ENCODE assay signal across 1 cellular context in the genomic region with DNA sequence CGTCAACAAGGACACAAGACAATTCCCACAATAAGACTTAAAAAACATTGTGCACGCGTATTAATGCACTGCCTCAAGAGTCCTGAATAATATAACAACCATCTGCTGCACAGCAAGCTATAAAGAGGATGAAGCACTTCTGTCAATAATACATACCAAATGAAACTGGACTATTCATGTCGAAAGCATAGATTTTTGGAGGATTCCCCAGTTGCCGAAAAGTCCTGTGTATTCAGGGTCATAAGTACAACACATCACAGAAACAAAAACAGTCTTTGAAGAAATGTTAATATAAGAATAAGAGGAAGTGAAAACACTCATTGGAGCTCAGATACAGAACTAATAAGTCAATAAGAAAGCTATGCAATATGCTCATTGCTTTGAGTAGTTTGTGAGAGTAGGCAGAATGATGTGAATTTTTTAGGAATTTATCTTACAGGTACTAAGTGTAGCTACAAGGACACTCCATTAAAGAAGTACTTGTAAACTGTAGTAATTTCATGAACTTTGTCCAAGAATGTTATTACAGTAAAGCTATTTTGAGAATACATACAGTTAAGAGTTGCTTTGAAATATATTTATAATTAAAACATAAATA.
TF ChIP-seq lines count a peak whose summit lies in the region.

No MANE protein-coding gene starts in this region.

TF ChIP-seq in GM12878, 131 proteins besides CTCF, POLR2A, EP300 and RAD21 (continued from another document and continues in another):
- TF ChIP-seq, protein P1, sequence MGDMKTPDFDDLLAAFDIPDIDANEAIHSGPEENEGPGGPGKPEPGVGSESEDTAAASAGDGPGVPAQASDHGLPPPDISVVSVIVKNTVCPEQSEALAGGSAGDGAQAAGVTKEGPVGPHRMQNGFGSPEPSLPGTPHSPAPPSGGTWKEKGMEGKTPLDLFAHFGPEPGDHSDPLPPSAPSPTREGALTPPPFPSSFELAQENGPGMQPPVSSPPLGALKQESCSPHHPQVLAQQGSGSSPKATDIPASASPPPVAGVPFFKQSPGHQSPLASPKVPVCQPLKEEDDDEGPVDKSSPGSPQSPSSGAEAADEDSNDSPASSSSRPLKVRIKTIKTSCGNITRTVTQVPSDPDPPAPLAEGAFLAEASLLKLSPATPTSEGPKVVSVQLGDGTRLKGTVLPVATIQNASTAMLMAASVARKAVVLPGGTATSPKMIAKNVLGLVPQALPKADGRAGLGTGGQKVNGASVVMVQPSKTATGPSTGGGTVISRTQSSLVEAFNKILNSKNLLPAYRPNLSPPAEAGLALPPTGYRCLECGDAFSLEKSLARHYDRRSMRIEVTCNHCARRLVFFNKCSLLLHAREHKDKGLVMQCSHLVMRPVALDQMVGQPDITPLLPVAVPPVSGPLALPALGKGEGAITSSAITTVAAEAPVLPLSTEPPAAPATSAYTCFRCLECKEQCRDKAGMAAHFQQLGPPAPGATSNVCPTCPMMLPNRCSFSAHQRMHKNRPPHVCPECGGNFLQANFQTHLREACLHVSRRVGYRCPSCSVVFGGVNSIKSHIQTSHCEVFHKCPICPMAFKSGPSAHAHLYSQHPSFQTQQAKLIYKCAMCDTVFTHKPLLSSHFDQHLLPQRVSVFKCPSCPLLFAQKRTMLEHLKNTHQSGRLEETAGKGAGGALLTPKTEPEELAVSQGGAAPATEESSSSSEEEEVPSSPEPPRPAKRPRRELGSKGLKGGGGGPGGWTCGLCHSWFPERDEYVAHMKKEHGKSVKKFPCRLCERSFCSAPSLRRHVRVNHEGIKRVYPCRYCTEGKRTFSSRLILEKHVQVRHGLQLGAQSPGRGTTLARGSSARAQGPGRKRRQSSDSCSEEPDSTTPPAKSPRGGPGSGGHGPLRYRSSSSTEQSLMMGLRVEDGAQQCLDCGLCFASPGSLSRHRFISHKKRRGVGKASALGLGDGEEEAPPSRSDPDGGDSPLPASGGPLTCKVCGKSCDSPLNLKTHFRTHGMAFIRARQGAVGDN (IDR thresholded peaks at IDR 0.05), result no peak
- TF ChIP-seq, protein P2, sequence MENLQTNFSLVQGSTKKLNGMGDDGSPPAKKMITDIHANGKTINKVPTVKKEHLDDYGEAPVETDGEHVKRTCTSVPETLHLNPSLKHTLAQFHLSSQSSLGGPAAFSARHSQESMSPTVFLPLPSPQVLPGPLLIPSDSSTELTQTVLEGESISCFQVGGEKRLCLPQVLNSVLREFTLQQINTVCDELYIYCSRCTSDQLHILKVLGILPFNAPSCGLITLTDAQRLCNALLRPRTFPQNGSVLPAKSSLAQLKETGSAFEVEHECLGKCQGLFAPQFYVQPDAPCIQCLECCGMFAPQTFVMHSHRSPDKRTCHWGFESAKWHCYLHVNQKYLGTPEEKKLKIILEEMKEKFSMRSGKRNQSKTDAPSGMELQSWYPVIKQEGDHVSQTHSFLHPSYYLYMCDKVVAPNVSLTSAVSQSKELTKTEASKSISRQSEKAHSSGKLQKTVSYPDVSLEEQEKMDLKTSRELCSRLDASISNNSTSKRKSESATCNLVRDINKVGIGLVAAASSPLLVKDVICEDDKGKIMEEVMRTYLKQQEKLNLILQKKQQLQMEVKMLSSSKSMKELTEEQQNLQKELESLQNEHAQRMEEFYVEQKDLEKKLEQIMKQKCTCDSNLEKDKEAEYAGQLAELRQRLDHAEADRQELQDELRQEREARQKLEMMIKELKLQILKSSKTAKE (IDR thresholded peaks at IDR 0.05; ENCODE audit: low read depth, poor library complexity, severe bottlenecking), result peak; percentile 93
- TF ChIP-seq NFYA (IDR thresholded peaks at IDR 0.05; ENCODE audit: borderline replicate concordance, low read depth, low read length) (no peak), FOXM1 (IDR thresholded peaks at IDR 0.05; ENCODE audit: low read depth, low read length) (peak; percentile 93), KDM1A (IDR thresholded peaks at IDR 0.05; ENCODE audit: borderline replicate concordance) (no peak), ETV6 (conservative IDR thresholded peaks at IDR 0.05 in 1 of 2, IDR thresholded peaks at IDR 0.05 in 1 of 2; ENCODE audit: borderline replicate concordance in 1 of 2, low read depth in 1 of 2) (peak in 1 of 2 experiments; percentile 67; a peak in 2 of 4 replicates), TBL1XR1 (IDR thresholded peaks at IDR 0.05; ENCODE audit: low read depth, low read length) (peak; percentile 97), HDAC2 (IDR thresholded peaks at IDR 0.05) (no peak), SREBF2 (IDR thresholded peaks at IDR 0.05; ENCODE audit: low read length) (no peak), RBBP5 (conservative IDR thresholded peaks at IDR 0.05) (no peak), PAX8 (IDR thresholded peaks at IDR 0.05) (no peak), SIN3A (IDR thresholded peaks at IDR 0.05; ENCODE audit: low read depth, low read length) (no peak), LARP7 (IDR thresholded peaks at IDR 0.05) (no peak), WRNIP1 (IDR thresholded peaks at IDR 0.05; ENCODE audit: borderline replicate concordance, low read depth, low read length) (no peak), YBX1 (IDR thresholded peaks at IDR 0.05) (no peak), ESRRA (IDR thresholded peaks at IDR 0.05; ENCODE audit: low read length) (no peak), TCF7 (IDR thresholded peaks at IDR 0.05; ENCODE audit: borderline replicate concordance) (peak; percentile 76; the same call in 1 of the 2 replicates), GATAD2B (conservative IDR thresholded peaks at IDR 0.05; ENCODE audit: low read depth) (0 out of 2 replicates have a peak, but pooled peaks have one; percentile 13), CHD1 (IDR thresholded peaks at IDR 0.05; ENCODE audit: low read depth, low read length) (no peak), IKZF1 (conservative IDR thresholded peaks at IDR 0.05) (peak; percentile 65), IKZF2 (IDR thresholded peaks at IDR 0.05) (peak; percentile 85 to 88), ZSCAN29 (IDR thresholded peaks at IDR 0.05) (no peak), PAX5 (IDR thresholded peaks at IDR 0.05; ENCODE audit: borderline replicate concordance, low read depth, low read length) (peak; percentile 76), ASH2L (IDR thresholded peaks at IDR 0.05; ENCODE audit: borderline replicate concordance, low read depth) (no peak), ZZZ3 (IDR thresholded peaks at IDR 0.05; ENCODE audit: control insufficient read depth, insufficient read length, low read depth) (no peak), ZBED1 (IDR thresholded peaks at IDR 0.05; ENCODE audit: borderline replicate concordance) (peak; percentile 91; the same call in 1 of the 2 replicates), BHLHE40 (IDR thresholded peaks at IDR 0.05; ENCODE audit: borderline replicate concordance in 1 of 2, low read depth in 2 of 2, low read length in 1 of 2) (peak; percentile 50 to 75; a peak in 3 of 4 replicates)
- TF ChIP-seq, protein P3, sequence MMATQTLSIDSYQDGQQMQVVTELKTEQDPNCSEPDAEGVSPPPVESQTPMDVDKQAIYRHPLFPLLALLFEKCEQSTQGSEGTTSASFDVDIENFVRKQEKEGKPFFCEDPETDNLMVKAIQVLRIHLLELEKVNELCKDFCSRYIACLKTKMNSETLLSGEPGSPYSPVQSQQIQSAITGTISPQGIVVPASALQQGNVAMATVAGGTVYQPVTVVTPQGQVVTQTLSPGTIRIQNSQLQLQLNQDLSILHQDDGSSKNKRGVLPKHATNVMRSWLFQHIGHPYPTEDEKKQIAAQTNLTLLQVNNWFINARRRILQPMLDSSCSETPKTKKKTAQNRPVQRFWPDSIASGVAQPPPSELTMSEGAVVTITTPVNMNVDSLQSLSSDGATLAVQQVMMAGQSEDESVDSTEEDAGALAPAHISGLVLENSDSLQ (IDR thresholded peaks at IDR 0.05), result peak; percentile 79
- TF ChIP-seq, protein P4, sequence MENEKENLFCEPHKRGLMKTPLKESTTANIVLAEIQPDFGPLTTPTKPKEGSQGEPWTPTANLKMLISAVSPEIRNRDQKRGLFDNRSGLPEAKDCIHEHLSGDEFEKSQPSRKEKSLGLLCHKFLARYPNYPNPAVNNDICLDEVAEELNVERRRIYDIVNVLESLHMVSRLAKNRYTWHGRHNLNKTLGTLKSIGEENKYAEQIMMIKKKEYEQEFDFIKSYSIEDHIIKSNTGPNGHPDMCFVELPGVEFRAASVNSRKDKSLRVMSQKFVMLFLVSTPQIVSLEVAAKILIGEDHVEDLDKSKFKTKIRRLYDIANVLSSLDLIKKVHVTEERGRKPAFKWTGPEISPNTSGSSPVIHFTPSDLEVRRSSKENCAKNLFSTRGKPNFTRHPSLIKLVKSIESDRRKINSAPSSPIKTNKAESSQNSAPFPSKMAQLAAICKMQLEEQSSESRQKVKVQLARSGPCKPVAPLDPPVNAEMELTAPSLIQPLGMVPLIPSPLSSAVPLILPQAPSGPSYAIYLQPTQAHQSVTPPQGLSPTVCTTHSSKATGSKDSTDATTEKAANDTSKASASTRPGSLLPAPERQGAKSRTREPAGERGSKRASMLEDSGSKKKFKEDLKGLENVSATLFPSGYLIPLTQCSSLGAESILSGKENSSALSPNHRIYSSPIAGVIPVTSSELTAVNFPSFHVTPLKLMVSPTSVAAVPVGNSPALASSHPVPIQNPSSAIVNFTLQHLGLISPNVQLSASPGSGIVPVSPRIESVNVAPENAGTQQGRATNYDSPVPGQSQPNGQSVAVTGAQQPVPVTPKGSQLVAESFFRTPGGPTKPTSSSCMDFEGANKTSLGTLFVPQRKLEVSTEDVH (IDR thresholded peaks at IDR 0.05; ENCODE audit: low read depth, partially characterized antibody), result no peak
- TF ChIP-seq, protein P5, sequence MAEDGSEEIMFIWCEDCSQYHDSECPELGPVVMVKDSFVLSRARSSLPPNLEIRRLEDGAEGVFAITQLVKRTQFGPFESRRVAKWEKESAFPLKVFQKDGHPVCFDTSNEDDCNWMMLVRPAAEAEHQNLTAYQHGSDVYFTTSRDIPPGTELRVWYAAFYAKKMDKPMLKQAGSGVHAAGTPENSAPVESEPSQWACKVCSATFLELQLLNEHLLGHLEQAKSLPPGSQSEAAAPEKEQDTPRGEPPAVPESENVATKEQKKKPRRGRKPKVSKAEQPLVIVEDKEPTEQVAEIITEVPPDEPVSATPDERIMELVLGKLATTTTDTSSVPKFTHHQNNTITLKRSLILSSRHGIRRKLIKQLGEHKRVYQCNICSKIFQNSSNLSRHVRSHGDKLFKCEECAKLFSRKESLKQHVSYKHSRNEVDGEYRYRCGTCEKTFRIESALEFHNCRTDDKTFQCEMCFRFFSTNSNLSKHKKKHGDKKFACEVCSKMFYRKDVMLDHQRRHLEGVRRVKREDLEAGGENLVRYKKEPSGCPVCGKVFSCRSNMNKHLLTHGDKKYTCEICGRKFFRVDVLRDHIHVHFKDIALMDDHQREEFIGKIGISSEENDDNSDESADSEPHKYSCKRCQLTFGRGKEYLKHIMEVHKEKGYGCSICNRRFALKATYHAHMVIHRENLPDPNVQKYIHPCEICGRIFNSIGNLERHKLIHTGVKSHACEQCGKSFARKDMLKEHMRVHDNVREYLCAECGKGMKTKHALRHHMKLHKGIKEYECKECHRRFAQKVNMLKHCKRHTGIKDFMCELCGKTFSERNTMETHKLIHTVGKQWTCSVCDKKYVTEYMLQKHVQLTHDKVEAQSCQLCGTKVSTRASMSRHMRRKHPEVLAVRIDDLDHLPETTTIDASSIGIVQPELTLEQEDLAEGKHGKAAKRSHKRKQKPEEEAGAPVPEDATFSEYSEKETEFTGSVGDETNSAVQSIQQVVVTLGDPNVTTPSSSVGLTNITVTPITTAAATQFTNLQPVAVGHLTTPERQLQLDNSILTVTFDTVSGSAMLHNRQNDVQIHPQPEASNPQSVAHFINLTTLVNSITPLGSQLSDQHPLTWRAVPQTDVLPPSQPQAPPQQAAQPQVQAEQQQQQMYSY (CRISPR knock-in tag; IDR thresholded peaks at IDR 0.05), result no peak
- TF ChIP-seq, protein P6, sequence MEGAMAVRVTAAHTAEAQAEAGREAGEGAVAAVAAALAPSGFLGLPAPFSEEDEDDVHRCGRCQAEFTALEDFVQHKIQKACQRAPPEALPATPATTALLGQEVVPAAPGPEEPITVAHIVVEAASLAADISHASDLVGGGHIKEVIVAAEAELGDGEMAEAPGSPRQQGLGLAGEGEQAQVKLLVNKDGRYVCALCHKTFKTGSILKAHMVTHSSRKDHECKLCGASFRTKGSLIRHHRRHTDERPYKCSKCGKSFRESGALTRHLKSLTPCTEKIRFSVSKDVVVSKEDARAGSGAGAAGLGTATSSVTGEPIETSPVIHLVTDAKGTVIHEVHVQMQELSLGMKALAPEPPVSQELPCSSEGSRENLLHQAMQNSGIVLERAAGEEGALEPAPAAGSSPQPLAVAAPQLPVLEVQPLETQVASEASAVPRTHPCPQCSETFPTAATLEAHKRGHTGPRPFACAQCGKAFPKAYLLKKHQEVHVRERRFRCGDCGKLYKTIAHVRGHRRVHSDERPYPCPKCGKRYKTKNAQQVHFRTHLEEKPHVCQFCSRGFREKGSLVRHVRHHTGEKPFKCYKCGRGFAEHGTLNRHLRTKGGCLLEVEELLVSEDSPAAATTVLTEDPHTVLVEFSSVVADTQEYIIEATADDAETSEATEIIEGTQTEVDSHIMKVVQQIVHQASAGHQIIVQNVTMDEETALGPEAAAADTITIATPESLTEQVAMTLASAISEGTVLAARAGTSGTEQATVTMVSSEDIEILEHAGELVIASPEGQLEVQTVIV (IDR thresholded peaks at IDR 0.05; ENCODE audit: borderline replicate concordance, partially characterized antibody), result no peak
- TF ChIP-seq, protein P7, sequence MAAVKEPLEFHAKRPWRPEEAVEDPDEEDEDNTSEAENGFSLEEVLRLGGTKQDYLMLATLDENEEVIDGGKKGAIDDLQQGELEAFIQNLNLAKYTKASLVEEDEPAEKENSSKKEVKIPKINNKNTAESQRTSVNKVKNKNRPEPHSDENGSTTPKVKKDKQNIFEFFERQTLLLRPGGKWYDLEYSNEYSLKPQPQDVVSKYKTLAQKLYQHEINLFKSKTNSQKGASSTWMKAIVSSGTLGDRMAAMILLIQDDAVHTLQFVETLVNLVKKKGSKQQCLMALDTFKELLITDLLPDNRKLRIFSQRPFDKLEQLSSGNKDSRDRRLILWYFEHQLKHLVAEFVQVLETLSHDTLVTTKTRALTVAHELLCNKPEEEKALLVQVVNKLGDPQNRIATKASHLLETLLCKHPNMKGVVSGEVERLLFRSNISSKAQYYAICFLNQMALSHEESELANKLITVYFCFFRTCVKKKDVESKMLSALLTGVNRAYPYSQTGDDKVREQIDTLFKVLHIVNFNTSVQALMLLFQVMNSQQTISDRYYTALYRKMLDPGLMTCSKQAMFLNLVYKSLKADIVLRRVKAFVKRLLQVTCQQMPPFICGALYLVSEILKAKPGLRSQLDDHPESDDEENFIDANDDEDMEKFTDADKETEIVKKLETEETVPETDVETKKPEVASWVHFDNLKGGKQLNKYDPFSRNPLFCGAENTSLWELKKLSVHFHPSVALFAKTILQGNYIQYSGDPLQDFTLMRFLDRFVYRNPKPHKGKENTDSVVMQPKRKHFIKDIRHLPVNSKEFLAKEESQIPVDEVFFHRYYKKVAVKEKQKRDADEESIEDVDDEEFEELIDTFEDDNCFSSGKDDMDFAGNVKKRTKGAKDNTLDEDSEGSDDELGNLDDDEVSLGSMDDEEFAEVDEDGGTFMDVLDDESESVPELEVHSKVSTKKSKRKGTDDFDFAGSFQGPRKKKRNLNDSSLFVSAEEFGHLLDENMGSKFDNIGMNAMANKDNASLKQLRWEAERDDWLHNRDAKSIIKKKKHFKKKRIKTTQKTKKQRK (IDR thresholded peaks at IDR 0.05; ENCODE audit: low read depth, low read length), result no peak
- TF ChIP-seq, protein P8, sequence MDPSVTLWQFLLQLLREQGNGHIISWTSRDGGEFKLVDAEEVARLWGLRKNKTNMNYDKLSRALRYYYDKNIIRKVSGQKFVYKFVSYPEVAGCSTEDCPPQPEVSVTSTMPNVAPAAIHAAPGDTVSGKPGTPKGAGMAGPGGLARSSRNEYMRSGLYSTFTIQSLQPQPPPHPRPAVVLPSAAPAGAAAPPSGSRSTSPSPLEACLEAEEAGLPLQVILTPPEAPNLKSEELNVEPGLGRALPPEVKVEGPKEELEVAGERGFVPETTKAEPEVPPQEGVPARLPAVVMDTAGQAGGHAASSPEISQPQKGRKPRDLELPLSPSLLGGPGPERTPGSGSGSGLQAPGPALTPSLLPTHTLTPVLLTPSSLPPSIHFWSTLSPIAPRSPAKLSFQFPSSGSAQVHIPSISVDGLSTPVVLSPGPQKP (IDR thresholded peaks at IDR 0.05; ENCODE audit: low read depth, low read length), result no peak
